ENCODE assay signal across 8 cellular contexts in genomic region chrX:136268051-136269048, GRCh38. TPM values are rescaled to one million over a fixed set of nuclear protein-coding genes. Genes with fewer than 3 reads are reported as not detected.
A peak's percentile ranks its signal among the peaks of the same experiment; 100 is the strongest.
DNase-seq lines count a peak whose midpoint lies in the region; ATAC-seq and TF ChIP-seq lines count a peak whose summit lies in the region.

No MANE protein-coding gene starts in this region.

- H3K4me3 ChIP-seq in ACC112 (ENCODE audit: low read depth, low read length) (no peak overlapping the region), left ventricle myocardium inferior (no peak overlapping the region)

- in situ Hi-C loops in GM13977 (cut with MboI; ENCODE audit: low pct_unique_long_range_greater_than_20kb, low sequenced_read_pairs, unreplicated experiment) = loop anchor here (10.0 to 25.0 kb wide), 2 partner anchors 231 to 436 kb away; no protein-coding TSS in a partner anchor

- peak; percentile 82 for TF ChIP-seq CTCF in GM13977 (IDR thresholded peaks at IDR 0.05; ENCODE audit: extremely low read depth, insufficient read depth, missing control alignments)
- TF ChIP-seq CTCF in left ventricle myocardium inferior (IDR thresholded peaks at IDR 0.05; ENCODE audit: borderline replicate concordance) = peak; percentile 77

- peak overlapping the region; percentile 6 for H2AFZ ChIP-seq in ACC112 (ENCODE audit: low read length, unreplicated experiment)

- no peaks in the 10 kb centered on the region for H3K4me1 ChIP-seq in ACC112 (ENCODE audit: control insufficient read depth, insufficient read depth, low read length, unreplicated experiment)
- H3K4me1 ChIP-seq in left ventricle myocardium inferior = no peaks in the 10 kb centered on the region

- ATAC-seq in HG03196 (IDR thresholded peaks at IDR 0.05; ENCODE audit: unreplicated experiment) (peak; percentile 49), HG03039 (IDR thresholded peaks at IDR 0.05; ENCODE audit: unreplicated experiment) (no peak)

- H3K27me3 ChIP-seq in ACC112 (ENCODE audit: insufficient read depth, low read length) (no peaks in the 10 kb centered on the region), left ventricle myocardium inferior (ENCODE audit: low read depth) (no peaks in the 10 kb centered on the region)

- H3K9me3 ChIP-seq in left ventricle myocardium inferior (replicated peaks) = no peaks in the 10 kb centered on the region

- intact Hi-C loops in left ventricle myocardium inferior (cut with micrococcal nuclease) = no loop called here

- H3K27ac ChIP-seq in ACC112 (ENCODE audit: low read depth, low read length) (no peak overlapping the region), left ventricle myocardium inferior (replicated peaks) (no peak overlapping the region)

- H3K36me3 ChIP-seq in ACC112 (ENCODE audit: insufficient read depth, low read length) = no peaks in the 10 kb centered on the region
- no peaks in the 10 kb centered on the region for H3K36me3 ChIP-seq in left ventricle myocardium inferior

- no peaks in the 10 kb centered on the region for H3K79me2 ChIP-seq in ACC112 (ENCODE audit: control insufficient read depth, insufficient read depth, low read length, unreplicated experiment)

- DNase-seq in GM13977 (ENCODE audit: low spot score) (peak; percentile 30), RKO (ENCODE audit: low spot score) (peak; percentile 56), left ventricle myocardium inferior (no peak)
- DNase-seq in activated gamma-delta T cell treated with anti-CD3 and anti-CD28 coated beads, Interleukin-2, amount 50 U/mL, for 16 hours (ENCODE audit: low read depth) = peak; percentile 31
- peak; percentile 21 for DNase-seq in stimulated activated CD4-positive, alpha-beta T cell treated with anti-CD3 and anti-CD28 coated beads, Interleukin-12 subunit alpha, Interleukin-12 subunit beta, amount 100 ng/mL, for 4 hours

RNA-seq across cellular contexts. Expression of gene MAP7D3, which starts 17.1 kb away (rescaled TPM):
- total RNA-seq in left ventricle myocardium inferior = 13.8 TPM

RNA-seq across cellular contexts. Expression of gene ADGRG4, which starts 32.4 kb away (rescaled TPM):
- total RNA-seq in left ventricle myocardium inferior = not detected
